ENCODE assay signal across 1 cellular context in the genomic region with DNA sequence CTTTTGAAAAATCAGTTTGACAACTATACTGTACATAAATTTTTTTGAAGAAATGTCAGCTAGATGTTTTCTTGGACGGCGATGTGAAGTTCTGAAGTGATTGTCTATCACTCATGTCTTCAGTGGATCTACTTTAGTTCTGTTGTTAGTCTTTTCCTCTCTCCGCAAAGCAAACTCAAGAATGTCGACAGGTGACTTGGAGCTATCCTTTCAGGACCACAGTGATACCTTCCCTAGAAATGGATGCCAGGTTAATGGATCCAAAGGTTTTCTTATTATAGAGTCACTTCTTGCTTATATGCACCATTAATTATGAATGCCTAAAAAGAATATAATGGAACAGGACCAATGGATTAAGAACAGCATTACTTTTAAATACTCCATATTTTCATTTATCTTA.
TF ChIP-seq lines count a peak whose summit lies in the region.

No MANE protein-coding gene starts in this region.

TF ChIP-seq in SK-N-SH treated with all-trans-retinoic acid at 6 μM for 48 hours, 23 proteins besides CTCF, POLR2A, EP300 and RAD21 (continued from another document):
- TF ChIP-seq, protein P1, sequence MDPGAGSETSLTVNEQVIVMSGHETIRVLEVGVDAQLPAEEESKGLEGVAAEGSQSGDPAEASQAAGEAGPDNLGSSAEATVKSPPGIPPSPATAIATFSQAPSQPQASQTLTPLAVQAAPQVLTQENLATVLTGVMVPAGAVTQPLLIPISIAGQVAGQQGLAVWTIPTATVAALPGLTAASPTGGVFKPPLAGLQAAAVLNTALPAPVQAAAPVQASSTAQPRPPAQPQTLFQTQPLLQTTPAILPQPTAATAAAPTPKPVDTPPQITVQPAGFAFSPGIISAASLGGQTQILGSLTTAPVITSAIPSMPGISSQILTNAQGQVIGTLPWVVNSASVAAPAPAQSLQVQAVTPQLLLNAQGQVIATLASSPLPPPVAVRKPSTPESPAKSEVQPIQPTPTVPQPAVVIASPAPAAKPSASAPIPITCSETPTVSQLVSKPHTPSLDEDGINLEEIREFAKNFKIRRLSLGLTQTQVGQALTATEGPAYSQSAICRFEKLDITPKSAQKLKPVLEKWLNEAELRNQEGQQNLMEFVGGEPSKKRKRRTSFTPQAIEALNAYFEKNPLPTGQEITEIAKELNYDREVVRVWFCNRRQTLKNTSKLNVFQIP (CRISPR knock-in tag; IDR thresholded peaks at IDR 0.05; ENCODE audit: borderline replicate concordance, low read depth): no peak
- no peak for TF ChIP-seq TOX (CRISPR knock-in tag; IDR thresholded peaks at IDR 0.05; ENCODE audit: borderline replicate concordance)
- TF ChIP-seq, protein P2, sequence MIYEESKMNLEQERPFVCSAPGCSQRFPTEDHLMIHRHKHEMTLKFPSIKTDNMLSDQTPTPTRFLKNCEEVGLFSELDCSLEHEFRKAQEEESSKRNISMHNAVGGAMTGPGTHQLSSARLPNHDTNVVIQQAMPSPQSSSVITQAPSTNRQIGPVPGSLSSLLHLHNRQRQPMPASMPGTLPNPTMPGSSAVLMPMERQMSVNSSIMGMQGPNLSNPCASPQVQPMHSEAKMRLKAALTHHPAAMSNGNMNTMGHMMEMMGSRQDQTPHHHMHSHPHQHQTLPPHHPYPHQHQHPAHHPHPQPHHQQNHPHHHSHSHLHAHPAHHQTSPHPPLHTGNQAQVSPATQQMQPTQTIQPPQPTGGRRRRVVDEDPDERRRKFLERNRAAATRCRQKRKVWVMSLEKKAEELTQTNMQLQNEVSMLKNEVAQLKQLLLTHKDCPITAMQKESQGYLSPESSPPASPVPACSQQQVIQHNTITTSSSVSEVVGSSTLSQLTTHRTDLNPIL (CRISPR knock-in tag; IDR thresholded peaks at IDR 0.05; ENCODE audit: low read depth): no peak
